ENCODE assay signal across 2 cellular contexts in the genomic region with DNA sequence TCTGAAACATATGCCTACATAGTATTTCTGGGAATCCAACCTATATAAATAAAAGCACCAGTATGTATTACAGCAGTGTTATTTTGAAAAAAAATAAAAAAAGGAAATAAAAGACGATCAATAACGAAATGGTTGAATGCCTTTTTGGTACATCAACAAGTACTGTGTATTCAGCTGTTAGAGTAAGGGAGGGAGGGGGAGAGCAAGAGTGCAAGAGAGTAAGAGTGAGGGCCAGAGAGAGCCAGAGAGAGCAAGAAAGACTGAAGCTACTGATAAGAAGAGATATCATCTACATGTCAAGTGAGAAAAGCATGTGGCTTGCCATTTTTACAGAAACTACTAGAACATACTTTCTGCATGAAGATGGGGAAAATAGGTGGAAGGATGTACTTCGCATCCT.
TF ChIP-seq lines count a peak whose summit lies in the region.

No MANE protein-coding gene starts in this region.

TF ChIP-seq in GM23338, 12 proteins besides CTCF, POLR2A, EP300 and RAD21:
- TF ChIP-seq, protein P1, sequence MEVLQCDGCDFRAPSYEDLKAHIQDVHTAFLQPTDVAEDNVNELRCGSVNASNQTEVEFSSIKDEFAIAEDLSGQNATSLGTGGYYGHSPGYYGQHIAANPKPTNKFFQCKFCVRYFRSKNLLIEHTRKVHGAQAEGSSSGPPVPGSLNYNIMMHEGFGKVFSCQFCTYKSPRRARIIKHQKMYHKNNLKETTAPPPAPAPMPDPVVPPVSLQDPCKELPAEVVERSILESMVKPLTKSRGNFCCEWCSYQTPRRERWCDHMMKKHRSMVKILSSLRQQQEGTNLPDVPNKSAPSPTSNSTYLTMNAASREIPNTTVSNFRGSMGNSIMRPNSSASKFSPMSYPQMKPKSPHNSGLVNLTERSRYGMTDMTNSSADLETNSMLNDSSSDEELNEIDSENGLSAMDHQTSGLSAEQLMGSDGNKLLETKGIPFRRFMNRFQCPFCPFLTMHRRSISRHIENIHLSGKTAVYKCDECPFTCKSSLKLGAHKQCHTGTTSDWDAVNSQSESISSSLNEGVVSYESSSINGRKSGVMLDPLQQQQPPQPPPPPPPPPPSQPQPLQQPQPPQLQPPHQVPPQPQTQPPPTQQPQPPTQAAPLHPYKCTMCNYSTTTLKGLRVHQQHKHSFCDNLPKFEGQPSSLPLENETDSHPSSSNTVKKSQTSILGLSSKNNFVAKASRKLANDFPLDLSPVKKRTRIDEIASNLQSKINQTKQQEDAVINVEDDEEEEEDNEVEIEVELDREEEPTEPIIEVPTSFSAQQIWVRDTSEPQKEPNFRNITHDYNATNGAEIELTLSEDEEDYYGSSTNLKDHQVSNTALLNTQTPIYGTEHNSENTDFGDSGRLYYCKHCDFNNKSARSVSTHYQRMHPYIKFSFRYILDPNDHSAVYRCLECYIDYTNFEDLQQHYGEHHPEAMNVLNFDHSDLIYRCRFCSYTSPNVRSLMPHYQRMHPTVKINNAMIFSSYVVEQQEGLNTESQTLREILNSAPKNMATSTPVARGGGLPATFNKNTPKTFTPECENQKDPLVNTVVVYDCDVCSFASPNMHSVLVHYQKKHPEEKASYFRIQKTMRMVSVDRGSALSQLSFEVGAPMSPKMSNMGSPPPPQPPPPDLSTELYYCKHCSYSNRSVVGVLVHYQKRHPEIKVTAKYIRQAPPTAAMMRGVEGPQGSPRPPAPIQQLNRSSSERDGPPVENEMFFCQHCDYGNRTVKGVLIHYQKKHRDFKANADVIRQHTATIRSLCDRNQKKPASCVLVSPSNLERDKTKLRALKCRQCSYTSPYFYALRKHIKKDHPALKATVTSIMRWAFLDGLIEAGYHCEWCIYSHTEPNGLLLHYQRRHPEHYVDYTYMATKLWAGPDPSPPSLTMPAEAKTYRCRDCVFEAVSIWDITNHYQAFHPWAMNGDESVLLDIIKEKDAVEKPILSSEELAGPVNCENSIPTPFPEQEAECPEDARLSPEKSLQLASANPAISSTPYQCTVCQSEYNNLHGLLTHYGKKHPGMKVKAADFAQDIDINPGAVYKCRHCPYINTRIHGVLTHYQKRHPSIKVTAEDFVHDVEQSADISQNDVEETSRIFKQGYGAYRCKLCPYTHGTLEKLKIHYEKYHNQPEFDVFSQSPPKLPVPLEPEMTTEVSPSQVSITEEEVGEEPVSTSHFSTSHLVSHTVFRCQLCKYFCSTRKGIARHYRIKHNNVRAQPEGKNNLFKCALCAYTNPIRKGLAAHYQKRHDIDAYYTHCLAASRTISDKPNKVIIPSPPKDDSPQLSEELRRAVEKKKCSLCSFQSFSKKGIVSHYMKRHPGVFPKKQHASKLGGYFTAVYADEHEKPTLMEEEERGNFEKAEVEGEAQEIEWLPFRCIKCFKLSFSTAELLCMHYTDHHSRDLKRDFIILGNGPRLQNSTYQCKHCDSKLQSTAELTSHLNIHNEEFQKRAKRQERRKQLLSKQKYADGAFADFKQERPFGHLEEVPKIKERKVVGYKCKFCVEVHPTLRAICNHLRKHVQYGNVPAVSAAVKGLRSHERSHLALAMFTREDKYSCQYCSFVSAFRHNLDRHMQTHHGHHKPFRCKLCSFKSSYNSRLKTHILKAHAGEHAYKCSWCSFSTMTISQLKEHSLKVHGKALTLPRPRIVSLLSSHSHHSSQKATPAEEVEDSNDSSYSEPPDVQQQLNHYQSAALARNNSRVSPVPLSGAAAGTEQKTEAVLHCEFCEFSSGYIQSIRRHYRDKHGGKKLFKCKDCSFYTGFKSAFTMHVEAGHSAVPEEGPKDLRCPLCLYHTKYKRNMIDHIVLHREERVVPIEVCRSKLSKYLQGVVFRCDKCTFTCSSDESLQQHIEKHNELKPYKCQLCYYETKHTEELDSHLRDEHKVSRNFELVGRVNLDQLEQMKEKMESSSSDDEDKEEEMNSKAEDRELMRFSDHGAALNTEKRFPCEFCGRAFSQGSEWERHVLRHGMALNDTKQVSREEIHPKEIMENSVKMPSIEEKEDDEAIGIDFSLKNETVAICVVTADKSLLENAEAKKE (CRISPR knock-in tag; IDR thresholded peaks at IDR 0.05): no peak
- TF ChIP-seq, protein P2, sequence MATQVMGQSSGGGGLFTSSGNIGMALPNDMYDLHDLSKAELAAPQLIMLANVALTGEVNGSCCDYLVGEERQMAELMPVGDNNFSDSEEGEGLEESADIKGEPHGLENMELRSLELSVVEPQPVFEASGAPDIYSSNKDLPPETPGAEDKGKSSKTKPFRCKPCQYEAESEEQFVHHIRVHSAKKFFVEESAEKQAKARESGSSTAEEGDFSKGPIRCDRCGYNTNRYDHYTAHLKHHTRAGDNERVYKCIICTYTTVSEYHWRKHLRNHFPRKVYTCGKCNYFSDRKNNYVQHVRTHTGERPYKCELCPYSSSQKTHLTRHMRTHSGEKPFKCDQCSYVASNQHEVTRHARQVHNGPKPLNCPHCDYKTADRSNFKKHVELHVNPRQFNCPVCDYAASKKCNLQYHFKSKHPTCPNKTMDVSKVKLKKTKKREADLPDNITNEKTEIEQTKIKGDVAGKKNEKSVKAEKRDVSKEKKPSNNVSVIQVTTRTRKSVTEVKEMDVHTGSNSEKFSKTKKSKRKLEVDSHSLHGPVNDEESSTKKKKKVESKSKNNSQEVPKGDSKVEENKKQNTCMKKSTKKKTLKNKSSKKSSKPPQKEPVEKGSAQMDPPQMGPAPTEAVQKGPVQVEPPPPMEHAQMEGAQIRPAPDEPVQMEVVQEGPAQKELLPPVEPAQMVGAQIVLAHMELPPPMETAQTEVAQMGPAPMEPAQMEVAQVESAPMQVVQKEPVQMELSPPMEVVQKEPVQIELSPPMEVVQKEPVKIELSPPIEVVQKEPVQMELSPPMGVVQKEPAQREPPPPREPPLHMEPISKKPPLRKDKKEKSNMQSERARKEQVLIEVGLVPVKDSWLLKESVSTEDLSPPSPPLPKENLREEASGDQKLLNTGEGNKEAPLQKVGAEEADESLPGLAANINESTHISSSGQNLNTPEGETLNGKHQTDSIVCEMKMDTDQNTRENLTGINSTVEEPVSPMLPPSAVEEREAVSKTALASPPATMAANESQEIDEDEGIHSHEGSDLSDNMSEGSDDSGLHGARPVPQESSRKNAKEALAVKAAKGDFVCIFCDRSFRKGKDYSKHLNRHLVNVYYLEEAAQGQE (IDR thresholded peaks at IDR 0.05; ENCODE audit: unreplicated experiment): no peak
- TF ChIP-seq JUNB (IDR thresholded peaks at IDR 0.05; ENCODE audit: unreplicated experiment): no peak

TF ChIP-seq in endothelial cell of umbilical vein, 7 proteins besides CTCF, POLR2A, EP300 and RAD21 (continued from another document):
- TF ChIP-seq JUN (IDR thresholded peaks at IDR 0.05; ENCODE audit: borderline replicate concordance, insufficient read depth, insufficient read length, low read depth): no peak
